In genomic region chr21:42892582-42892930, GRCh38 we compare ENCODE assay signal across 8 cellular contexts. TPM values are rescaled to one million over a fixed set of nuclear protein-coding genes. Genes with fewer than 3 reads are reported as not detected.
DNase-seq lines count a peak whose midpoint lies in the region; ATAC-seq, FAIRE-seq and TF ChIP-seq lines count a peak whose summit lies in the region.

No MANE protein-coding gene starts in this region.

- peak; percentile 40 for FAIRE-seq in GM19239 (lab: Jason Lieb, UNC)

- H3K27me3 ChIP-seq in MM.1S (replicated peaks; ENCODE audit: insufficient read depth, low read length) (no peaks in the 10 kb centered on the region), dorsolateral prefrontal cortex (no peaks in the 10 kb centered on the region)
- H3K27me3 ChIP-seq in naive thymus-derived CD4-positive, alpha-beta T cell (ENCODE audit: control insufficient read depth in 2 of 2, insufficient read depth in 2 of 2, low read length in 2 of 2), result no peaks in the 10 kb centered on the region

- CTCF ChIA-PET in naive thymus-derived CD4-positive, alpha-beta T cell (lab: Charles Lee), result interaction anchor here (0.9 kb wide), 1 partner anchor 83 kb away, joined by 3 read pairs; no protein-coding TSS in a partner anchor

- ATAC-seq in naive thymus-derived CD4-positive, alpha-beta T cell, result no peak
- ATAC-seq in GM21723 (IDR thresholded peaks at IDR 0.05; ENCODE audit: unreplicated experiment) (no peak), GM18867 (IDR thresholded peaks at IDR 0.05; ENCODE audit: unreplicated experiment) (no peak)

- H3K36me3 ChIP-seq in MM.1S (replicated peaks; ENCODE audit: insufficient read depth, low read length), result no peaks in the 10 kb centered on the region
- H3K36me3 ChIP-seq in naive thymus-derived CD4-positive, alpha-beta T cell (ENCODE audit: control insufficient read depth in 2 of 3, insufficient read depth in 3 of 3, low read length in 3 of 3), result peaks cover 0 to 8% (median 0%) of the 10 kb centered on the region in 3 experiments

- H3K36me3 Mint-ChIP-seq in naive thymus-derived CD4-positive, alpha-beta T cell, result peaks cover 0 to 9% (median 6%) of the 10 kb centered on the region in 5 donors

- H3K9me3 Mint-ChIP-seq in naive thymus-derived CD4-positive, alpha-beta T cell, result no peaks in the 10 kb centered on the region

- H4K20me1 ChIP-seq in MM.1S (ENCODE audit: insufficient read depth, low read length), result no peaks in the 10 kb centered on the region

- POLR2A ChIA-PET in naive thymus-derived CD4-positive, alpha-beta T cell (lab: Charles Lee), result interaction anchor here (0.8 to 3.5 kb wide), 8 partner anchors 8 to 299 kb away, joined by 3 to 44 read pairs (median 5); partner anchors contain the start of genes PKNOX1 and WDR4

- peaks cover 9% of the 10 kb centered on the region for H3F3A ChIP-seq in MM.1S (ENCODE audit: insufficient read depth, low read length)

- peaks cover 4% of the 10 kb centered on the region; the same call in 1 of the 2 replicates for H3K4me1 ChIP-seq in MM.1S (ENCODE audit: low read length)
- peaks cover 6 to 8% of the 10 kb centered on the region in 2 donors for H3K4me1 ChIP-seq in naive thymus-derived CD4-positive, alpha-beta T cell (ENCODE audit: control insufficient read depth in 2 of 2, insufficient read depth in 2 of 2, low read length in 2 of 2)

- peak overlapping the region; percentile 91 for H3K9ac ChIP-seq in MM.1S (ENCODE audit: low read length)

- H3K79me2 ChIP-seq in MM.1S (ENCODE audit: low read length), result peaks cover 29% of the 10 kb centered on the region

- H3K4me1 Mint-ChIP-seq in naive thymus-derived CD4-positive, alpha-beta T cell, result peaks cover 11 to 21% (median 19%) of the 10 kb centered on the region in 7 donors

- H3K9me2 ChIP-seq in MM.1S (replicated peaks; ENCODE audit: insufficient read depth, low read length), result no peaks in the 10 kb centered on the region

- H3K27ac ChIP-seq in MM.1S (ENCODE audit: low read length), result peak overlapping the region; percentile 51; the same call in 1 of the 2 replicates
- H3K27ac ChIP-seq in dorsolateral prefrontal cortex, result peak overlapping the region; percentile 59 to 98 (median 92)
- H3K27ac ChIP-seq in naive thymus-derived CD4-positive, alpha-beta T cell (ENCODE audit: low read depth, low read length), result peak overlapping the region; percentile 97

- H3K4me3 ChIP-seq in MM.1S (ENCODE audit: low read length), result peak overlapping the region; percentile 91
- peak overlapping the region; percentile 66 to 100 (median 90) for H3K4me3 ChIP-seq in dorsolateral prefrontal cortex
- H3K4me3 ChIP-seq in naive thymus-derived CD4-positive, alpha-beta T cell (ENCODE audit: low read length), result peak overlapping the region; percentile 94

- peak overlapping the region; percentile 92 to 98 (median 97) for H3K27ac Mint-ChIP-seq in naive thymus-derived CD4-positive, alpha-beta T cell

- H3K4me2 ChIP-seq in MM.1S (ENCODE audit: low read depth, low read length), result peak overlapping the region; percentile 93

- no peak for DNase-seq in GM19239 (ENCODE audit: insufficient read length, low spot score)
- no peak for DNase-seq in MM.1S
- no peak for DNase-seq in dorsolateral prefrontal cortex
- DNase-seq in naive thymus-derived CD4-positive, alpha-beta T cell, result no peak
- DNase-seq in DMS79 treated with DMSO at 0.1 percent for 48 hours (lab: John Stamatoyannopoulos, UW), result no peak
- DNase-seq in HCEC 1CT, result no peak

- intact Hi-C loops in dorsolateral prefrontal cortex (cut with DNase I), result loop anchor here in 1 of 2 donors (1.0 kb wide), 1 partner anchor 13 kb away; the partner anchor contains the start of gene WDR4
- intact Hi-C loops in naive thymus-derived CD4-positive, alpha-beta T cell (cut with micrococcal nuclease), result loop anchor here (2.0 to 10.0 kb wide), 3 partner anchors 58 to 896 kb away; partner anchors contain the start of genes PDXK (in 1 of the 2) and RRP1 (in 1 of the 2)

- no peaks in the 10 kb centered on the region for H3K9me3 ChIP-seq in MM.1S (replicated peaks; ENCODE audit: insufficient read depth, low read length)
- no peaks in the 10 kb centered on the region for H3K9me3 ChIP-seq in naive thymus-derived CD4-positive, alpha-beta T cell (ENCODE audit: control insufficient read depth in 2 of 3, low read length in 3 of 3)

- TF ChIP-seq CTCF in MM.1S (IDR thresholded peaks at IDR 0.05; ENCODE audit: low read length) (no peak), dorsolateral prefrontal cortex (IDR thresholded peaks at IDR 0.05 in 54 of 56, conservative IDR thresholded peaks at IDR 0.05 in 2 of 56; ENCODE audit: low read depth in 1 of 56, partially characterized antibody in 56 of 56) (no peak)

- H2AFZ ChIP-seq in MM.1S (ENCODE audit: low read length), result peak overlapping the region; percentile 87

- H3K27me3 Mint-ChIP-seq in naive thymus-derived CD4-positive, alpha-beta T cell, result no peaks in the 10 kb centered on the region

- H3K4me3 Mint-ChIP-seq in naive thymus-derived CD4-positive, alpha-beta T cell, result peak overlapping the region; percentile 87 to 96 (median 90)

RNA-seq across cellular contexts. Expression of gene NDUFV3, which starts 0.6 kb away (rescaled TPM):
- total RNA-seq in dorsolateral prefrontal cortex, result 10 to 100 TPM; 31.4 to 60.4 (median 38.6) TPM
- total RNA-seq in naive thymus-derived CD4-positive, alpha-beta T cell, result 10 to 100 TPM; 25.3 to 33.1 (median 30.9) TPM
- 10 to 100 TPM; 20.0 to 25.5 TPM for polyA plus RNA-seq in naive thymus-derived CD4-positive, alpha-beta T cell

RNA-seq across cellular contexts. Expression of gene WDR4, which starts 13.2 kb away (rescaled TPM):
- total RNA-seq in dorsolateral prefrontal cortex, result 10 to 100 TPM; 10.5 to 26.1 (median 16.4) TPM
- 10 to 100 TPM; 24.4 to 39.1 (median 30.5) TPM for total RNA-seq in naive thymus-derived CD4-positive, alpha-beta T cell
- 10 to 100 TPM; 10.4 TPM for polyA plus RNA-seq in naive thymus-derived CD4-positive, alpha-beta T cell

RNA-seq across cellular contexts. Expression of gene ERVH48-1, which starts 32.9 kb away (rescaled TPM):
- total RNA-seq in dorsolateral prefrontal cortex, result not detected
- total RNA-seq in naive thymus-derived CD4-positive, alpha-beta T cell, result 1 to 10 TPM in 1 of 5 experiments, under 1 TPM in 4; 0.17 to 2.8 (median 0.51) TPM
- 1 to 10 TPM; 1.0 to 1.2 TPM for polyA plus RNA-seq in naive thymus-derived CD4-positive, alpha-beta T cell
